In the genomic region with DNA sequence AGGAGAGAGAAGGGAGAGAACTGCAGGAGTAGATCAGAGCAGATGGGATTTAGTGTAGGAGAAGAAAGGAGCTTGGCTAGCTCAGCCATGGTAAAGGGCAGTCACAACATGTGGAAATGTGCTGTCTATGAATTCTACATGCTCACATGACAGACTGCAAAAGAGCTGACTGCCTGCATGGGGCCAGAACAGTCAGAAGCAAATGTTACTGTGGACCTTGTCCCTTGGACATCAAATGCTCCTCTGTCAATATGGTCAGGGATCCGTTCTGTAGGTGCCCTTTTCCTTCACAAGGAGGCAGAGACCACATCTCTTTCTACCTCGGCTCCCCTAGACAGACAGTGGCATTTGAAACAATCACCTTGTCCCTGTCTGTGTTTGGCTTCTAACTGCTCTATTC, we compare ENCODE assay signal across 27 cellular contexts.
"Had no signal": no experiment of that assay in that cellular context is flagged by ENCODE, and none has a peak within 500 bp of the region (broad histone marks: within the 10 kb centered on the region; RNA-seq: fewer than 3 reads in every experiment).

No MANE protein-coding gene starts in this region.

- H3K27me3 ChIP-seq: left lung, pancreas, suprapubic skin, tibial nerve, uterus had no signal

- H3K9me3 Mint-ChIP-seq: naive thymus-derived CD8-positive, alpha-beta T cell; stimulated activated naive B cell treated with anti-CD40 and anti-IgM and Interleukin-4, amounts not matched to agents 10 μg/mL and 1 μg/mL and 100 μg/mL, for 72 hours; stimulated activated naive CD8-positive, alpha-beta T cell treated with anti-CD3 and anti-CD28 coated beads, Interleukin-15, Interleukin-2, amounts not matched to agents 100 ng/mL and 50 ng/mL, for 24 hours had no signal

- H3K4me1 ChIP-seq: lower lobe of right lung, prostate gland, uterus had no signal

- H3K9me3 ChIP-seq: left lung, lower lobe of right lung, pancreas, prostate gland, suprapubic skin, thoracic aorta, tibial nerve, uterus had no signal

- H3K27ac Mint-ChIP-seq: stimulated activated naive CD8-positive, alpha-beta T cell treated with anti-CD3 and anti-CD28 coated beads, Interleukin-15, Interleukin-2, amounts not matched to agents 100 ng/mL and 50 ng/mL, for 24 hours; type B pancreatic cell had no signal

- H3K27me3 Mint-ChIP-seq: naive thymus-derived CD8-positive, alpha-beta T cell; stimulated activated naive B cell treated with anti-CD40 and anti-IgM and Interleukin-4, amounts not matched to agents 10 μg/mL and 1 μg/mL and 100 μg/mL, for 72 hours; stimulated activated naive CD8-positive, alpha-beta T cell treated with anti-CD3 and anti-CD28 coated beads, Interleukin-15, Interleukin-2, amounts not matched to agents 100 ng/mL and 50 ng/mL, for 24 hours; type B pancreatic cell had no signal

- H3K4me3 ChIP-seq: left lung, lower lobe of right lung, pancreas, prostate gland, skin epidermis, suprapubic skin, thoracic aorta, tibial nerve, uterus had no signal

- DNase-seq: kidney glomerular epithelial cell; left cardiac atrium; left lung; lower lobe of right lung; mesenchymal stem cell; naive thymus-derived CD8-positive, alpha-beta T cell; nucleus accumbens; pancreas; posterior cingulate gyrus; retina; right cardiac atrium; stimulated activated CD4-positive, alpha-beta T cell treated with anti-CD3 and anti-CD28 coated beads, Interleukin-12 subunit alpha, Interleukin-12 subunit beta, amount 100 ng/mL, for 4 hours; stimulated activated CD4-positive, alpha-beta T cell treated with anti-CD3 and anti-CD28 coated beads, Interleukin-15, amount 100 ng/mL, for 24 hours; stimulated activated CD4-positive, alpha-beta T cell treated with anti-CD3 and anti-CD28 coated beads, Interleukin-2, amount 100 ng/mL, for 24 hours; stimulated activated CD4-positive, alpha-beta T cell treated with anti-CD3 and anti-CD28 coated beads, Interleukin-4, amount 100 ng/mL, for 1 hour; stimulated activated naive B cell treated with anti-CD40 and anti-IgM and Interleukin-4, amounts not matched to agents 10 μg/mL and 1 μg/mL and 100 μg/mL, for 72 hours; uterus had no signal

- H3K27ac ChIP-seq: left lung, lower lobe of right lung, pancreas, prostate gland, skin epidermis, suprapubic skin, thoracic aorta, tibial nerve, uterus had no signal

- H3K36me3 ChIP-seq: left lung, lower lobe of right lung, pancreas, prostate gland, suprapubic skin, thoracic aorta, tibial nerve, uterus had no signal

- ATAC-seq: left cardiac atrium; left lung; lower lobe of right lung; naive thymus-derived CD8-positive, alpha-beta T cell; pancreas; right cardiac atrium; sciatic nerve; stimulated activated naive B cell treated with anti-CD40 and anti-IgM and Interleukin-4, amounts not matched to agents 10 μg/mL and 1 μg/mL and 100 μg/mL, for 72 hours had no signal

- H3K4me3 Mint-ChIP-seq: naive thymus-derived CD8-positive, alpha-beta T cell; nephron; neural crest cell; stimulated activated naive B cell treated with anti-CD40 and anti-IgM and Interleukin-4, amounts not matched to agents 10 μg/mL and 1 μg/mL and 100 μg/mL, for 72 hours; stimulated activated naive CD8-positive, alpha-beta T cell treated with anti-CD3 and anti-CD28 coated beads, Interleukin-15, Interleukin-2, amounts not matched to agents 100 ng/mL and 50 ng/mL, for 24 hours; type B pancreatic cell had no signal

- H3K36me3 Mint-ChIP-seq: naive thymus-derived CD8-positive, alpha-beta T cell; stimulated activated naive B cell treated with anti-CD40 and anti-IgM and Interleukin-4, amounts not matched to agents 10 μg/mL and 1 μg/mL and 100 μg/mL, for 72 hours; type B pancreatic cell had no signal
